1 cellular context compared by ENCODE assay signal in the genomic region with DNA sequence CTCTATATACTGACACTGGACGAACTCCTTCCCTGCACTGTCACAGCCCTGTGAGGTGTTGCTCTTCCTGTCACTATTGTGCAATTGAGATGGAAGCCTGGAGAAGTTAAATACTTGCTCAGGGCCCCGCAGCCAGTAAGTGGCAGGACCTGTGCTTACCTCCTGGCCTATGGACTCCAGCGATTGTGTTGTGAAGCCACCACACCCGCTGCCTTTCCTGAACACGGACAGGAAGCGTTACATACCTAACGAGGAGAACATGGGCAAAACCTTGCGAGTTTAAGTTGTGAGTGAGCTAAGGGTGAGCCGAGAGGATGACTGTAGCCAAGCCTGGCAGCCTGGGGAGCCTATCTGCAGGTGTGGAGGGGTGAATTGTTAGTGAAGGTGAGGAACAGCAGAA.
A peak's percentile ranks its signal among the peaks of the same experiment; 100 is the strongest.
TF ChIP-seq lines count a peak whose summit lies in the region.

No MANE protein-coding gene starts in this region.

TF ChIP-seq in HepG2, 621 proteins besides CTCF, POLR2A, EP300 and RAD21 (continued from another document and continues in another):
- TF ChIP-seq, protein P1, sequence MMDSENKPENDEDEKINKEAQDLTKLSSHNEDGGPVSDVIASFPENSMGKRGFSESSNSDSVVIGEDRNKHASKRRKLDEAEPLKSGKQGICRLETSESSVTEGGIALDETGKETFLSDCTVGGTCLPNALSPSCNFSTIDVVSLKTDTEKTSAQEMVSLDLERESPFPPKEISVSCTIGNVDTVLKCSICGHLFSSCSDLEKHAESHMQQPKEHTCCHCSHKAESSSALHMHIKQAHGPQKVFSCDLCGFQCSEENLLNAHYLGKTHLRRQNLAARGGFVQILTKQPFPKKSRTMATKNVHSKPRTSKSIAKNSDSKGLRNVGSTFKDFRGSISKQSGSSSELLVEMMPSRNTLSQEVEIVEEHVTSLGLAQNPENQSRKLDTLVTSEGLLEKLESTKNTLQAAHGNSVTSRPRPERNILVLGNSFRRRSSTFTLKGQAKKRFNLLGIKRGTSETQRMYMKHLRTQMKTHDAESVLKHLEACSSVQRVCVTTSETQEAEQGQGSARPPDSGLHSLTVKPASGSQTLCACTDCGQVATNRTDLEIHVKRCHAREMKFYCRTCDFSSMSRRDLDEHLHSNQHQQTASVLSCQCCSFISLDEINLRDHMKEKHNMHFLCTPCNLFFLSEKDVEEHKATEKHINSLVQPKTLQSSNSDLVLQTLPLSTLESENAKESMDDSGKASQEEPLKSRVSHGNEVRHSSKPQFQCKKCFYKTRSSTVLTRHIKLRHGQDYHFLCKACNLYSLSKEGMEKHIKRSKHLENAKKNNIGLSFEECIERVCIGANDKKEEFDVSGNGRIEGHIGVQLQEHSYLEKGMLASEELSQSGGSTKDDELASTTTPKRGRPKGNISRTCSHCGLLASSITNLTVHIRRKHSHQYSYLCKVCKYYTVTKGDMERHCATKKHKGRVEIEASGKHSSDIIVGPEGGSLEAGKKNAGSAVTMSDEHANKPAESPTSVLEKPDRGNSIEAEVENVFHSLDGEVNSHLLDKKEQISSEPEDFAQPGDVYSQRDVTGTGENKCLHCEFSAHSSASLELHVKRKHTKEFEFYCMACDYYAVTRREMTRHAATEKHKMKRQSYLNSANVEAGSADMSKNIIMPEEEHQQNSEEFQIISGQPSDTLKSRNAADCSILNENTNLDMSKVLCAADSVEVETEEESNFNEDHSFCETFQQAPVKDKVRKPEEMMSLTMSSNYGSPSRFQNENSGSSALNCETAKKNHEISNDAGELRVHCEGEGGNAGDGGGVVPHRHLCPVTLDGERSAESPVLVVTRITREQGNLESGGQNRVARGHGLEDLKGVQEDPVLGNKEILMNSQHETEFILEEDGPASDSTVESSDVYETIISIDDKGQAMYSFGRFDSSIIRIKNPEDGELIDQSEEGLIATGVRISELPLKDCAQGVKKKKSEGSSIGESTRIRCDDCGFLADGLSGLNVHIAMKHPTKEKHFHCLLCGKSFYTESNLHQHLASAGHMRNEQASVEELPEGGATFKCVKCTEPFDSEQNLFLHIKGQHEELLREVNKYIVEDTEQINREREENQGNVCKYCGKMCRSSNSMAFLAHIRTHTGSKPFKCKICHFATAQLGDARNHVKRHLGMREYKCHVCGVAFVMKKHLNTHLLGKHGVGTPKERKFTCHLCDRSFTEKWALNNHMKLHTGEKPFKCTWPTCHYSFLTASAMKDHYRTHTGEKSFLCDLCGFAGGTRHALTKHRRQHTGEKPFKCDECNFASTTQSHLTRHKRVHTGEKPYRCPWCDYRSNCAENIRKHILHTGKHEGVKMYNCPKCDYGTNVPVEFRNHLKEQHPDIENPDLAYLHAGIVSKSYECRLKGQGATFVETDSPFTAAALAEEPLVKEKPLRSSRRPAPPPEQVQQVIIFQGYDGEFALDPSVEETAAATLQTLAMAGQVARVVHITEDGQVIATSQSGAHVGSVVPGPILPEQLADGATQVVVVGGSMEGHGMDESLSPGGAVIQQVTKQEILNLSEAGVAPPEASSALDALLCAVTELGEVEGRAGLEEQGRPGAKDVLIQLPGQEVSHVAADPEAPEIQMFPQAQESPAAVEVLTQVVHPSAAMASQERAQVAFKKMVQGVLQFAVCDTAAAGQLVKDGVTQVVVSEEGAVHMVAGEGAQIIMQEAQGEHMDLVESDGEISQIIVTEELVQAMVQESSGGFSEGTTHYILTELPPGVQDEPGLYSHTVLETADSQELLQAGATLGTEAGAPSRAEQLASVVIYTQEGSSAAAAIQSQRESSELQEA (CRISPR knock-in tag; IDR thresholded peaks at IDR 0.05; ENCODE audit: not compliant biosample characterization) = no peak
- TF ChIP-seq HCFC1 (IDR thresholded peaks at IDR 0.05; ENCODE audit: low read depth, low read length) (no peak), CBFB (CRISPR knock-in tag; IDR thresholded peaks at IDR 0.05) (no peak), AKAP8 (CRISPR knock-in tag; IDR thresholded peaks at IDR 0.05) (no peak), ZNF75D (CRISPR knock-in tag; IDR thresholded peaks at IDR 0.05; ENCODE audit: borderline replicate concordance) (no peak), TBX2 (CRISPR knock-in tag; IDR thresholded peaks at IDR 0.05; ENCODE audit: borderline replicate concordance) (peak; percentile 55; the same call in 1 of the 2 replicates), POLR2AphosphoS2 (IDR thresholded peaks at IDR 0.05; ENCODE audit: low read depth, low read length) (no peak), JARID2 (CRISPR knock-in tag; IDR thresholded peaks at IDR 0.05; ENCODE audit: insufficient replicate concordance) (no peak), ZNF274 (CRISPR knock-in tag; IDR thresholded peaks at IDR 0.05) (0 out of 2 replicates have a peak, but pooled peaks have one; percentile 48), ZNF678 (CRISPR knock-in tag; IDR thresholded peaks at IDR 0.05) (no peak), LCORL (IDR thresholded peaks at IDR 0.05) (no peak), LCORL (CRISPR knock-in tag; IDR thresholded peaks at IDR 0.05) (peak; percentile 63), ELF1 (CRISPR knock-in tag; IDR thresholded peaks at IDR 0.05) (peak; percentile 40; the same call in 1 of the 2 replicates), RFX1 (IDR thresholded peaks at IDR 0.05) (no peak), GABPB1 (CRISPR knock-in tag; IDR thresholded peaks at IDR 0.05) (no peak), ZFP36L1 (CRISPR knock-in tag; IDR thresholded peaks at IDR 0.05) (no peak), ZNF644 (CRISPR knock-in tag; IDR thresholded peaks at IDR 0.05; ENCODE audit: low read depth) (peak; percentile 23; the same call in 1 of the 2 replicates), ZNF446 (CRISPR knock-in tag; IDR thresholded peaks at IDR 0.05) (no peak), MTF1 (CRISPR knock-in tag; IDR thresholded peaks at IDR 0.05) (no peak), MAZ (IDR thresholded peaks at IDR 0.05; ENCODE audit: borderline replicate concordance, low read depth, low read length) (no peak), MAZ (CRISPR knock-in tag; IDR thresholded peaks at IDR 0.05; ENCODE audit: low read depth) (peak; percentile 39; the same call in 1 of the 2 replicates), CEBPB (IDR thresholded peaks at IDR 0.05; ENCODE audit: borderline replicate concordance, low read depth, low read length) (peak; percentile 95), ZNF567 (CRISPR knock-in tag; IDR thresholded peaks at IDR 0.05; ENCODE audit: borderline replicate concordance) (no peak), ZSCAN29 (CRISPR knock-in tag; conservative IDR thresholded peaks at IDR 0.05) (no peak), ATF7-NPFF (CRISPR knock-in tag; IDR thresholded peaks at IDR 0.05; ENCODE audit: low read depth) (no peak), THYN1 (CRISPR knock-in tag; IDR thresholded peaks at IDR 0.05; ENCODE audit: borderline replicate concordance, low read depth) (no peak), ELF3 (CRISPR knock-in tag; IDR thresholded peaks at IDR 0.05) (0 out of 2 replicates have a peak, but pooled peaks have one; percentile 32), SMAD1 (CRISPR knock-in tag; IDR thresholded peaks at IDR 0.05; ENCODE audit: borderline replicate concordance, low read depth) (no peak)
- TF ChIP-seq, protein P2, sequence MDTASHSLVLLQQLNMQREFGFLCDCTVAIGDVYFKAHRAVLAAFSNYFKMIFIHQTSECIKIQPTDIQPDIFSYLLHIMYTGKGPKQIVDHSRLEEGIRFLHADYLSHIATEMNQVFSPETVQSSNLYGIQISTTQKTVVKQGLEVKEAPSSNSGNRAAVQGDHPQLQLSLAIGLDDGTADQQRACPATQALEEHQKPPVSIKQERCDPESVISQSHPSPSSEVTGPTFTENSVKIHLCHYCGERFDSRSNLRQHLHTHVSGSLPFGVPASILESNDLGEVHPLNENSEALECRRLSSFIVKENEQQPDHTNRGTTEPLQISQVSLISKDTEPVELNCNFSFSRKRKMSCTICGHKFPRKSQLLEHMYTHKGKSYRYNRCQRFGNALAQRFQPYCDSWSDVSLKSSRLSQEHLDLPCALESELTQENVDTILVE (CRISPR knock-in tag; IDR thresholded peaks at IDR 0.05) = no peak
- TF ChIP-seq, protein P3, sequence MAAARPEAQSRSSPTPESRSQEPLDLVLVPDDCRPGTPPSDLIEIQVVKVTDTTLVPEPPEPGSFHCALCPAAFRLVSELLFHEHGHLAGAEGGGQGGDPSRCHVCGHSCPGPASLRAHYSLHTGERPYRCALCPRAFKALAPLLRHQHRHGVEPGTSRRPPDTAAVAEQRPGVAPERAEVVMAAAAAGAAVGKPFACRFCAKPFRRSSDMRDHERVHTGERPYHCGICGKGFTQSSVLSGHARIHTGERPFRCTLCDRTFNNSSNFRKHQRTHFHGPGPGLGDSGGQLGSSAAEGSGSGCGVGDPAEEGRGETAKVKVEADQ (CRISPR knock-in tag; IDR thresholded peaks at IDR 0.05; ENCODE audit: borderline replicate concordance) = no peak
- TF ChIP-seq, protein P4, sequence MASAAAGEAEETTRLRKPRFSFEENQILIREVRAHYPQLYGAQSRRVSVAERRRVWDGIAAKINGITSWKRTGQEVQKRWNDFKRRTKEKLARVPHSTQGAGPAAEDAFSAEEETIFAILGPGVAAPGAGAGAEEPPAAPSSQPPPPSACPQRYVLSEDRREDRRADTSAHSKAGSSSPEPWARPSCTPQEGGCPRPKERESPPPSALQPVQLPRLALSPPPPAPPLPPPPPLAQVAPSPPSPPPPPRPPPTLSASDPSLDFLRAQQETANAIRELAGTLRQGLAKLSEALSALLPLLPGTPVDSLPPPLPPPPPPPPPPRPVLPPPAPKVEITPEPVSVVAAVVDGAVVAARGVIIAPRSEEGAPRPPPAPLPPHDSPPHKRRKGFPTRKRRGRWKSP (CRISPR knock-in tag; IDR thresholded peaks at IDR 0.05) = no peak
- TF ChIP-seq, protein P5, sequence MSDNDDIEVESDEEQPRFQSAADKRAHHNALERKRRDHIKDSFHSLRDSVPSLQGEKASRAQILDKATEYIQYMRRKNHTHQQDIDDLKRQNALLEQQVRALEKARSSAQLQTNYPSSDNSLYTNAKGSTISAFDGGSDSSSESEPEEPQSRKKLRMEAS (IDR thresholded peaks at IDR 0.05) = 0 out of 2 replicates have a peak, but pooled peaks have one; percentile 21
- TF ChIP-seq, protein P6, sequence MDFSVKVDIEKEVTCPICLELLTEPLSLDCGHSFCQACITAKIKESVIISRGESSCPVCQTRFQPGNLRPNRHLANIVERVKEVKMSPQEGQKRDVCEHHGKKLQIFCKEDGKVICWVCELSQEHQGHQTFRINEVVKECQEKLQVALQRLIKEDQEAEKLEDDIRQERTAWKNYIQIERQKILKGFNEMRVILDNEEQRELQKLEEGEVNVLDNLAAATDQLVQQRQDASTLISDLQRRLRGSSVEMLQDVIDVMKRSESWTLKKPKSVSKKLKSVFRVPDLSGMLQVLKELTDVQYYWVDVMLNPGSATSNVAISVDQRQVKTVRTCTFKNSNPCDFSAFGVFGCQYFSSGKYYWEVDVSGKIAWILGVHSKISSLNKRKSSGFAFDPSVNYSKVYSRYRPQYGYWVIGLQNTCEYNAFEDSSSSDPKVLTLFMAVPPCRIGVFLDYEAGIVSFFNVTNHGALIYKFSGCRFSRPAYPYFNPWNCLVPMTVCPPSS (IDR thresholded peaks at IDR 0.05) = no peak
- TF ChIP-seq, protein P7, sequence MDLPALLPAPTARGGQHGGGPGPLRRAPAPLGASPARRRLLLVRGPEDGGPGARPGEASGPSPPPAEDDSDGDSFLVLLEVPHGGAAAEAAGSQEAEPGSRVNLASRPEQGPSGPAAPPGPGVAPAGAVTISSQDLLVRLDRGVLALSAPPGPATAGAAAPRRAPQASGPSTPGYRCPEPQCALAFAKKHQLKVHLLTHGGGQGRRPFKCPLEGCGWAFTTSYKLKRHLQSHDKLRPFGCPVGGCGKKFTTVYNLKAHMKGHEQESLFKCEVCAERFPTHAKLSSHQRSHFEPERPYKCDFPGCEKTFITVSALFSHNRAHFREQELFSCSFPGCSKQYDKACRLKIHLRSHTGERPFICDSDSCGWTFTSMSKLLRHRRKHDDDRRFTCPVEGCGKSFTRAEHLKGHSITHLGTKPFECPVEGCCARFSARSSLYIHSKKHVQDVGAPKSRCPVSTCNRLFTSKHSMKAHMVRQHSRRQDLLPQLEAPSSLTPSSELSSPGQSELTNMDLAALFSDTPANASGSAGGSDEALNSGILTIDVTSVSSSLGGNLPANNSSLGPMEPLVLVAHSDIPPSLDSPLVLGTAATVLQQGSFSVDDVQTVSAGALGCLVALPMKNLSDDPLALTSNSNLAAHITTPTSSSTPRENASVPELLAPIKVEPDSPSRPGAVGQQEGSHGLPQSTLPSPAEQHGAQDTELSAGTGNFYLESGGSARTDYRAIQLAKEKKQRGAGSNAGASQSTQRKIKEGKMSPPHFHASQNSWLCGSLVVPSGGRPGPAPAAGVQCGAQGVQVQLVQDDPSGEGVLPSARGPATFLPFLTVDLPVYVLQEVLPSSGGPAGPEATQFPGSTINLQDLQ (CRISPR knock-in tag; IDR thresholded peaks at IDR 0.05) = no peak
- TF ChIP-seq, protein P8, sequence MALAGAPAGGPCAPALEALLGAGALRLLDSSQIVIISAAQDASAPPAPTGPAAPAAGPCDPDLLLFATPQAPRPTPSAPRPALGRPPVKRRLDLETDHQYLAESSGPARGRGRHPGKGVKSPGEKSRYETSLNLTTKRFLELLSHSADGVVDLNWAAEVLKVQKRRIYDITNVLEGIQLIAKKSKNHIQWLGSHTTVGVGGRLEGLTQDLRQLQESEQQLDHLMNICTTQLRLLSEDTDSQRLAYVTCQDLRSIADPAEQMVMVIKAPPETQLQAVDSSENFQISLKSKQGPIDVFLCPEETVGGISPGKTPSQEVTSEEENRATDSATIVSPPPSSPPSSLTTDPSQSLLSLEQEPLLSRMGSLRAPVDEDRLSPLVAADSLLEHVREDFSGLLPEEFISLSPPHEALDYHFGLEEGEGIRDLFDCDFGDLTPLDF (CRISPR knock-in tag; IDR thresholded peaks at IDR 0.05) = no peak
- TF ChIP-seq, protein P9, sequence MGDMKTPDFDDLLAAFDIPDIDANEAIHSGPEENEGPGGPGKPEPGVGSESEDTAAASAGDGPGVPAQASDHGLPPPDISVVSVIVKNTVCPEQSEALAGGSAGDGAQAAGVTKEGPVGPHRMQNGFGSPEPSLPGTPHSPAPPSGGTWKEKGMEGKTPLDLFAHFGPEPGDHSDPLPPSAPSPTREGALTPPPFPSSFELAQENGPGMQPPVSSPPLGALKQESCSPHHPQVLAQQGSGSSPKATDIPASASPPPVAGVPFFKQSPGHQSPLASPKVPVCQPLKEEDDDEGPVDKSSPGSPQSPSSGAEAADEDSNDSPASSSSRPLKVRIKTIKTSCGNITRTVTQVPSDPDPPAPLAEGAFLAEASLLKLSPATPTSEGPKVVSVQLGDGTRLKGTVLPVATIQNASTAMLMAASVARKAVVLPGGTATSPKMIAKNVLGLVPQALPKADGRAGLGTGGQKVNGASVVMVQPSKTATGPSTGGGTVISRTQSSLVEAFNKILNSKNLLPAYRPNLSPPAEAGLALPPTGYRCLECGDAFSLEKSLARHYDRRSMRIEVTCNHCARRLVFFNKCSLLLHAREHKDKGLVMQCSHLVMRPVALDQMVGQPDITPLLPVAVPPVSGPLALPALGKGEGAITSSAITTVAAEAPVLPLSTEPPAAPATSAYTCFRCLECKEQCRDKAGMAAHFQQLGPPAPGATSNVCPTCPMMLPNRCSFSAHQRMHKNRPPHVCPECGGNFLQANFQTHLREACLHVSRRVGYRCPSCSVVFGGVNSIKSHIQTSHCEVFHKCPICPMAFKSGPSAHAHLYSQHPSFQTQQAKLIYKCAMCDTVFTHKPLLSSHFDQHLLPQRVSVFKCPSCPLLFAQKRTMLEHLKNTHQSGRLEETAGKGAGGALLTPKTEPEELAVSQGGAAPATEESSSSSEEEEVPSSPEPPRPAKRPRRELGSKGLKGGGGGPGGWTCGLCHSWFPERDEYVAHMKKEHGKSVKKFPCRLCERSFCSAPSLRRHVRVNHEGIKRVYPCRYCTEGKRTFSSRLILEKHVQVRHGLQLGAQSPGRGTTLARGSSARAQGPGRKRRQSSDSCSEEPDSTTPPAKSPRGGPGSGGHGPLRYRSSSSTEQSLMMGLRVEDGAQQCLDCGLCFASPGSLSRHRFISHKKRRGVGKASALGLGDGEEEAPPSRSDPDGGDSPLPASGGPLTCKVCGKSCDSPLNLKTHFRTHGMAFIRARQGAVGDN (CRISPR knock-in tag; IDR thresholded peaks at IDR 0.05) = peak; percentile 52
